In the genomic region with DNA sequence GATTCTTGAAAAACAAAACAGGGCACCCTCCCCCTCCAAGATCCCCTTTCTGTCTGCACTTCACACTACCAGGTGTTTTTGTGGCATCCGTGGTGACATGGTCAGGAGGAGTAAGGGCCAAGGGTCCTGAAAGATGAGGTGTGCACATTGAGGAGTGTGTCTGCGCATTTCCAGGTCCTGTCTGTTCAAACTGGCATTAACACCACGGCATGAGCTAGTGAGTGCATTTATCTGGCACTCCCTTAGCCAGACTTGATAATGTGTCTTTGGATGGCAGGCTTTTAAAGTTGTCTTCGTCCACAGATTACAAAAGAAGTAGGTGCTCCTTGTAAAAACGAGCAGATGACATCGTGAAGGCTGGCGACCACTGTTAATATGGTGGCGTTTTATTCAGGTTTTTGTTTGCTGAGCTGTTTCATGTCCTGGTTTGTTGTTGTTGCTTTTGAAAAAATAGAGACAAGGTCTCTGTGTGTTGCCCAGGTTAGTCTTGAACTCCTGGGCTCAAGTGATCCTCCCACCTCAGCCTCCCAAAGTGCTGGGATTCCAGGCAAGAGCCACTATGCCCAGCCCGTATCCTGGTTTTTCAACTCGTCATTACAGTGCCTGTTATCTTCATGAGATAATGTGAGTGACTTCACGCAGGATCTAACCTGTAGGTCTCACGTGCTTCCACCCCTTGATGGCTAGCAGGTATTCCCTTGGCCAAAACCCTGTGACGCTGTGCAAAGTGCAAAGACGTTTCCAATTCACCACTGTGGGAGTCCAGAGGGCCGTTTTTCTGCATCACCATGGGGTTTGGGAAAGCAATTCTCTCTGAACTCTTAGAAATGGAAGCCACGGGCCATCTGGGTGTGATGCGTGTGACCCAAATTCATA, we compare ENCODE assay signal across 1 cellular context.
TF ChIP-seq lines count a peak whose summit lies in the region.

No MANE protein-coding gene starts in this region.

TF ChIP-seq in K562, 482 proteins besides CTCF, POLR2A, EP300 and RAD21:
- TF ChIP-seq MTF1 (CRISPR knock-in tag; IDR thresholded peaks at IDR 0.05; ENCODE audit: borderline replicate concordance), result no peak
- TF ChIP-seq, protein P1, sequence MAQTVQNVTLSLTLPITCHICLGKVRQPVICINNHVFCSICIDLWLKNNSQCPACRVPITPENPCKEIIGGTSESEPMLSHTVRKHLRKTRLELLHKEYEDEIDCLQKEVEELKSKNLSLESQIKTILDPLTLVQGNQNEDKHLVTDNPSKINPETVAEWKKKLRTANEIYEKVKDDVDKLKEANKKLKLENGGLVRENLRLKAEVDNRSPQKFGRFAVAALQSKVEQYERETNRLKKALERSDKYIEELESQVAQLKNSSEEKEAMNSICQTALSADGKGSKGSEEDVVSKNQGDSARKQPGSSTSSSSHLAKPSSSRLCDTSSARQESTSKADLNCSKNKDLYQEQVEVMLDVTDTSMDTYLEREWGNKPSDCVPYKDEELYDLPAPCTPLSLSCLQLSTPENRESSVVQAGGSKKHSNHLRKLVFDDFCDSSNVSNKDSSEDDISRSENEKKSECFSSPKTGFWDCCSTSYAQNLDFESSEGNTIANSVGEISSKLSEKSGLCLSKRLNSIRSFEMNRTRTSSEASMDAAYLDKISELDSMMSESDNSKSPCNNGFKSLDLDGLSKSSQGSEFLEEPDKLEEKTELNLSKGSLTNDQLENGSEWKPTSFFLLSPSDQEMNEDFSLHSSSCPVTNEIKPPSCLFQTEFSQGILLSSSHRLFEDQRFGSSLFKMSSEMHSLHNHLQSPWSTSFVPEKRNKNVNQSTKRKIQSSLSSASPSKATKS (CRISPR knock-in tag; IDR thresholded peaks at IDR 0.05), result no peak
- TF ChIP-seq FUS (optimal IDR thresholded peaks at IDR 0.05; ENCODE audit: low read depth, low read length), result no peak
- no peak for TF ChIP-seq CCNT2 (IDR thresholded peaks at IDR 0.05; ENCODE audit: borderline replicate concordance, extremely low read depth, insufficient read length, low read depth, low read length)
- TF ChIP-seq, protein P2, sequence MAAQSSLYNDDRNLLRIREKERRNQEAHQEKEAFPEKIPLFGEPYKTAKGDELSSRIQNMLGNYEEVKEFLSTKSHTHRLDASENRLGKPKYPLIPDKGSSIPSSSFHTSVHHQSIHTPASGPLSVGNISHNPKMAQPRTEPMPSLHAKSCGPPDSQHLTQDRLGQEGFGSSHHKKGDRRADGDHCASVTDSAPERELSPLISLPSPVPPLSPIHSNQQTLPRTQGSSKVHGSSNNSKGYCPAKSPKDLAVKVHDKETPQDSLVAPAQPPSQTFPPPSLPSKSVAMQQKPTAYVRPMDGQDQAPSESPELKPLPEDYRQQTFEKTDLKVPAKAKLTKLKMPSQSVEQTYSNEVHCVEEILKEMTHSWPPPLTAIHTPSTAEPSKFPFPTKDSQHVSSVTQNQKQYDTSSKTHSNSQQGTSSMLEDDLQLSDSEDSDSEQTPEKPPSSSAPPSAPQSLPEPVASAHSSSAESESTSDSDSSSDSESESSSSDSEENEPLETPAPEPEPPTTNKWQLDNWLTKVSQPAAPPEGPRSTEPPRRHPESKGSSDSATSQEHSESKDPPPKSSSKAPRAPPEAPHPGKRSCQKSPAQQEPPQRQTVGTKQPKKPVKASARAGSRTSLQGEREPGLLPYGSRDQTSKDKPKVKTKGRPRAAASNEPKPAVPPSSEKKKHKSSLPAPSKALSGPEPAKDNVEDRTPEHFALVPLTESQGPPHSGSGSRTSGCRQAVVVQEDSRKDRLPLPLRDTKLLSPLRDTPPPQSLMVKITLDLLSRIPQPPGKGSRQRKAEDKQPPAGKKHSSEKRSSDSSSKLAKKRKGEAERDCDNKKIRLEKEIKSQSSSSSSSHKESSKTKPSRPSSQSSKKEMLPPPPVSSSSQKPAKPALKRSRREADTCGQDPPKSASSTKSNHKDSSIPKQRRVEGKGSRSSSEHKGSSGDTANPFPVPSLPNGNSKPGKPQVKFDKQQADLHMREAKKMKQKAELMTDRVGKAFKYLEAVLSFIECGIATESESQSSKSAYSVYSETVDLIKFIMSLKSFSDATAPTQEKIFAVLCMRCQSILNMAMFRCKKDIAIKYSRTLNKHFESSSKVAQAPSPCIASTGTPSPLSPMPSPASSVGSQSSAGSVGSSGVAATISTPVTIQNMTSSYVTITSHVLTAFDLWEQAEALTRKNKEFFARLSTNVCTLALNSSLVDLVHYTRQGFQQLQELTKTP (IDR thresholded peaks at IDR 0.05; ENCODE audit: low read depth in 1 of 2, partially characterized antibody in 2 of 2), result peak in 1 of 2 experiments; percentile 78
- TF ChIP-seq CREBBP (IDR thresholded peaks at IDR 0.05; ENCODE audit: low read depth, low read length), result no peak
- peak; percentile 21; the same call in 1 of the 2 replicates for TF ChIP-seq NFIC (IDR thresholded peaks at IDR 0.05)
- no peak for TF ChIP-seq NFRKB (IDR thresholded peaks at IDR 0.05; ENCODE audit: low read depth)
- no peak for TF ChIP-seq HDAC2 (IDR thresholded peaks at IDR 0.05)
- TF ChIP-seq KAT8 (IDR thresholded peaks at IDR 0.05; ENCODE audit: low read depth), result no peak
- TF ChIP-seq, protein P3, sequence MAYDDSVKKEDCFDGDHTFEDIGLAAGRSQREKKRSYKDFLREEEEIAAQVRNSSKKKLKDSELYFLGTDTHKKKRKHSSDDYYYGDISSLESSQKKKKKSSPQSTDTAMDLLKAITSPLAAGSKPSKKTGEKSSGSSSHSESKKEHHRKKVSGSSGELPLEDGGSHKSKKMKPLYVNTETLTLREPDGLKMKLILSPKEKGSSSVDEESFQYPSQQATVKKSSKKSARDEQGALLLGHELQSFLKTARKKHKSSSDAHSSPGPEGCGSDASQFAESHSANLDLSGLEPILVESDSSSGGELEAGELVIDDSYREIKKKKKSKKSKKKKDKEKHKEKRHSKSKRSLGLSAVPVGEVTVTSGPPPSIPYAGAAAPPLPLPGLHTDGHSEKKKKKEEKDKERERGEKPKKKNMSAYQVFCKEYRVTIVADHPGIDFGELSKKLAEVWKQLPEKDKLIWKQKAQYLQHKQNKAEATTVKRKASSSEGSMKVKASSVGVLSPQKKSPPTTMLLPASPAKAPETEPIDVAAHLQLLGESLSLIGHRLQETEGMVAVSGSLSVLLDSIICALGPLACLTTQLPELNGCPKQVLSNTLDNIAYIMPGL (CRISPR knock-in tag; IDR thresholded peaks at IDR 0.05), result no peak
- TF ChIP-seq PRMT5 (CRISPR knock-in tag; IDR thresholded peaks at IDR 0.05), result no peak
- TF ChIP-seq ZNF668 (CRISPR knock-in tag; IDR thresholded peaks at IDR 0.05), result no peak
- 0 out of 2 replicates have a peak, but pooled peaks have one; percentile 22 for TF ChIP-seq BHLHE40 (IDR thresholded peaks at IDR 0.05; ENCODE audit: low read length)
